In the genomic region with DNA sequence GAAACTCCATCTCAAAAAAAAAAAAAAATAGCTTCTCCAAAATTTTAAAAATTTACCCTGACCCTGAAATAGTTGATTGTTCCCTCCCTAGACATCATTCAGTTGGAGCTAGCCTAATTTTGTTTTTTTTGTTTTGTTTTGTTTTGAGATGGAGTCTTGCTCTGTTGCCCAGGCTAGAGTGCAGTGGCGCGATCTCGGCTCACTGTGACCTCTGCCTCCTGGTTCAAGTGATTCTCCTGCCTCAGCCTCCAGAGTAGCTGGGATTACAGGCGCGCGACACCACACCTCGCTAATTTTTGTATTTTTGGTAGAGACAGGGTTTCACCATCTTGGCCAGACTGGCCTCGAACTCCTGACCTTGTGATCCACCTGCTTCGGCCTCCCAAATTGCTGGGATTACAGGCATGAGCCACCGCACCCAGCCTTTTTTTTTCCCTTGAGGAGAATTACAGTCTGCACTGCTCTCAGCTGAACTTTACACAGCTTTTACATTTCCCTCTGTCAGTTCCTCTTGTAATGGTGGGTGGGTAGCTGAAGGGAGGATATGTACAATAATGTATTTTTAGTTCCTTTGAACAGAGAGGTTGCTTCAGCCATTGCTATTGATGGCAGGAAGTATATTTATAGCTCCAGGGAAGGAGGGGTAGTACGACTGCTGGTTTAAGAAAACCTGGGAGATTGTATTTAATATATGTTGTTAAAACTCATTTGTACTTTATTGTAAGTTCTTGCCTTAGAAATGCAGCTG, we compare ENCODE assay signal across 1 cellular context.
TF ChIP-seq lines count a peak whose summit lies in the region.

No MANE protein-coding gene starts in this region.

TF ChIP-seq in GM12878, 131 proteins besides CTCF, POLR2A, EP300 and RAD21 (continued from another document):
- TF ChIP-seq, protein P1, sequence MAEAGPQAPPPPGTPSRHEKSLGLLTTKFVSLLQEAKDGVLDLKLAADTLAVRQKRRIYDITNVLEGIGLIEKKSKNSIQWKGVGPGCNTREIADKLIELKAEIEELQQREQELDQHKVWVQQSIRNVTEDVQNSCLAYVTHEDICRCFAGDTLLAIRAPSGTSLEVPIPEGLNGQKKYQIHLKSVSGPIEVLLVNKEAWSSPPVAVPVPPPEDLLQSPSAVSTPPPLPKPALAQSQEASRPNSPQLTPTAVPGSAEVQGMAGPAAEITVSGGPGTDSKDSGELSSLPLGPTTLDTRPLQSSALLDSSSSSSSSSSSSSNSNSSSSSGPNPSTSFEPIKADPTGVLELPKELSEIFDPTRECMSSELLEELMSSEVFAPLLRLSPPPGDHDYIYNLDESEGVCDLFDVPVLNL (IDR thresholded peaks at IDR 0.05; ENCODE audit: low read depth, low read length) = no peak
- TF ChIP-seq SPI1 (IDR thresholded peaks at IDR 0.05; ENCODE audit: borderline replicate concordance, insufficient read depth, low read depth, low read length) (0 out of 2 replicates have a peak, but pooled peaks have one; percentile 6), YY1 (IDR thresholded peaks at IDR 0.05; ENCODE audit: low read depth, low read length) (0 out of 2 replicates have a peak, but pooled peaks have one; percentile 10), MEF2A (IDR thresholded peaks at IDR 0.05; ENCODE audit: insufficient read depth, low read depth, low read length) (peak; percentile 87)
